8 cellular contexts compared by ENCODE assay signal in genomic region chr2:196234672-196235071, GRCh38.
A peak's percentile ranks its signal among the peaks of the same experiment; 100 is the strongest.
DNase-seq lines count a peak whose midpoint lies in the region; ATAC-seq, FAIRE-seq and TF ChIP-seq lines count a peak whose summit lies in the region.

No MANE protein-coding gene starts in this region.

- H3K4me1 ChIP-seq in right cardiac atrium (ENCODE audit: control insufficient read depth, insufficient read depth, low read length), result peaks cover 4% of the 10 kb centered on the region

- intact Hi-C loops in right cardiac atrium (cut with DNase I), result no loop called here

- peak; percentile 67 for ATAC-seq in HG02610 (IDR thresholded peaks at IDR 0.05; ENCODE audit: unreplicated experiment)
- no peak for ATAC-seq in HG03108 (IDR thresholded peaks at IDR 0.05; ENCODE audit: unreplicated experiment)
- ATAC-seq in right cardiac atrium, result no peak

- TF ChIP-seq CTCF in AG10803 (conservative IDR thresholded peaks at IDR 0.05; ENCODE audit: low read length) (no peak), bronchial epithelial cell (IDR thresholded peaks at IDR 0.05; ENCODE audit: insufficient read depth, low read length, severe bottlenecking) (no peak)

- FAIRE-seq in bronchial epithelial cell (lab: Jason Lieb, UNC), result no peak

- H3K36me3 ChIP-seq in bronchial epithelial cell (ENCODE audit: control insufficient read depth, insufficient read depth, low read length), result no peaks in the 10 kb centered on the region

- H3K4me3 ChIP-seq in AG10803 (ENCODE audit: low read length) (no peak overlapping the region), bronchial epithelial cell (ENCODE audit: low read depth, low read length) (no peak overlapping the region), right cardiac atrium (ENCODE audit: low read length) (no peak overlapping the region)

- peak; percentile 84 for DNase-seq in AG10803 (ENCODE audit: low read depth)
- DNase-seq in T-helper 2 cell, result peak in 4 of 5 experiments; percentile 6 to 96 (median 30)
- peak; percentile 66 for DNase-seq in bronchial epithelial cell (ENCODE audit: low read depth)
- DNase-seq in stimulated activated CD4-positive, alpha-beta T cell treated with anti-CD3 and anti-CD28 coated beads, Interleukin-4, amount 100 ng/mL, for 1 hour, result peak; percentile 55
- DNase-seq in Kasumi-1 (lab: John Stamatoyannopoulos, UW), result no peak
- DNase-seq in right cardiac atrium, result no peak

- H3K9me3 ChIP-seq in right cardiac atrium (ENCODE audit: control insufficient read depth, low read length), result no peaks in the 10 kb centered on the region

- WGBS in right cardiac atrium, result 84% methylated on average over 4 of the region's 4 CpGs

- no peak overlapping the region for H3K27ac ChIP-seq in right cardiac atrium (ENCODE audit: low read length)

- H3K27me3 ChIP-seq in bronchial epithelial cell (ENCODE audit: control insufficient read depth, insufficient read depth, low read length), result no peaks in the 10 kb centered on the region
- no peaks in the 10 kb centered on the region for H3K27me3 ChIP-seq in right cardiac atrium (ENCODE audit: control insufficient read depth, insufficient read depth)

Comparison
In these comparisons a context has a peak if more than half of its experiments do, and no peak if none do; other contexts are left out.
1. DNase-seq: peak in AG10803 (single experiment), T-helper 2 cell (4 of 5), bronchial epithelial cell (single experiment) and stimulated activated CD4-positive, alpha-beta T cell treated with anti-CD3 and anti-CD28 coated beads, Interleukin-4, amount 100 ng/mL, for 1 hour (single experiment); none in Kasumi-1 (0 of 2) and right cardiac atrium (0 of 3).